In the genomic region with DNA sequence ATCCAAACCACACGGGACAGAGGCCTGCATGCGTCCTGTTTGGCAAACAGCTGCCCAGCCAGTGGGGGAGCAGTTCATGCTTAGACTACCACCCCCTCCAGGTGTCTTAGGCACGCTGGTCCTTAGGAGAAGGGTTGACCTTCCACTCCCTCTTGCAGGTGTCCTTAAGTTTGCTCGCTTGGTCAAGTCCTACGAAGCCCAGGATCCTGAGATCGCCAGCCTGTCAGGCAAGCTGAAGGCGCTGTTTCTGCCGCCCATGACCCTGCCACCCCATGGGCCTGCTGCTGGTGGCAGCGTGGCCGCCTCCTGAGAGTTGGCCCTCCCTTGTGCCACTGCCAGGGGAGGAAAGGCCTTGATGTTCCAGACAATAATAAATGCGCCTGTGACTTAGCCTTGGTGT, we compare ENCODE assay signal across 8 cellular contexts. TPM values are rescaled to one million over a fixed set of nuclear protein-coding genes. Genes with fewer than 3 reads are reported as not detected.
A peak's percentile ranks its signal among the peaks of the same experiment; 100 is the strongest.
DNase-seq lines count a peak whose midpoint lies in the region; FAIRE-seq and TF ChIP-seq lines count a peak whose summit lies in the region.
"Had no signal": no experiment of that assay in that cellular context is flagged by ENCODE, and none has a peak within 500 bp of the region (broad histone marks: within the 10 kb centered on the region; RNA-seq: fewer than 3 reads in every experiment).

No MANE protein-coding gene starts in this region.

- H3K27ac ChIP-seq in GM23248 (no peak overlapping the region), esophagus squamous epithelium (peak overlapping the region; percentile 91 to 98 (median 97))

- no peak overlapping the region for H3K4me2 ChIP-seq in GM23248 (ENCODE audit: unreplicated experiment)
- peak overlapping the region; percentile 95 for H3K4me2 ChIP-seq in skeletal muscle satellite cell (ENCODE audit: low read length)

- intact Hi-C loops in esophagus squamous epithelium (cut with DNase I) = loop anchor here (2.0 kb wide), 1 partner anchor 17 kb away; no protein-coding TSS in a partner anchor

- TF ChIP-seq POLR2A in esophagus squamous epithelium (IDR thresholded peaks at IDR 0.05) = no peak

- H3K9ac ChIP-seq in GM23248 = 0 out of 2 replicates have a peak overlapping the region, but pooled peaks have one; percentile 89
- H3K9ac ChIP-seq in skeletal muscle satellite cell (ENCODE audit: low read depth, low read length) = peak overlapping the region; percentile 81

- H4K20me1 ChIP-seq in GM23248 (ENCODE audit: insufficient read depth) = no peaks in the 10 kb centered on the region

- H3K27me3 ChIP-seq in GM23248 (replicated peaks; ENCODE audit: insufficient read depth) (no peaks in the 10 kb centered on the region), esophagus squamous epithelium (no peaks in the 10 kb centered on the region), skeletal muscle satellite cell (ENCODE audit: control insufficient read depth, insufficient read depth, low read length) (no peaks in the 10 kb centered on the region), HAP-1 (ENCODE audit: low read depth) (no peaks in the 10 kb centered on the region)

- 93 to 96% methylated on average over 11 of the region's 11 CpGs for WGBS in GM23248 (ENCODE audit: low coverage in 1 of 2, low lambda C conversion rate in 2 of 2, missing lambda C conversion rate in 2 of 2), 2 experiments
- WGBS in esophagus squamous epithelium, 2 donors = 54 to 60% methylated on average over 1 to 3 of the region's 11 CpGs

- H3K4me3 ChIP-seq in GM23248 (no peak overlapping the region; the same call in 1 of the 2 replicates), esophagus squamous epithelium (peak overlapping the region; percentile 16 to 67 (median 53)), skeletal muscle satellite cell (ENCODE audit: low read length) (no peak overlapping the region), HAP-1 (no peak overlapping the region)

- no peak for FAIRE-seq in frontal cortex (lab: Jason Lieb, UNC)

- H3K4me1 ChIP-seq in GM23248 (ENCODE audit: insufficient read depth) = peaks cover 17% of the 10 kb centered on the region
- H3K4me1 ChIP-seq in esophagus squamous epithelium = peaks cover 24 to 87% (median 36%) of the 10 kb centered on the region in 3 donors
- peaks cover 18% of the 10 kb centered on the region for H3K4me1 ChIP-seq in skeletal muscle satellite cell (ENCODE audit: control insufficient read depth, insufficient read depth, low read length)
- peaks cover 16% of the 10 kb centered on the region for H3K4me1 ChIP-seq in HAP-1

- no peaks in the 10 kb centered on the region for H3K9me2 ChIP-seq in GM23248 (ENCODE audit: insufficient read depth)

- H3K9me3 ChIP-seq in GM23248 (ENCODE audit: low read depth) (no peaks in the 10 kb centered on the region), esophagus squamous epithelium (no peaks in the 10 kb centered on the region), skeletal muscle satellite cell (replicated peaks; ENCODE audit: low read length) (no peaks in the 10 kb centered on the region), HAP-1 (no peaks in the 10 kb centered on the region)

- H3K36me3 ChIP-seq in GM23248 (ENCODE audit: low read depth) (no peaks in the 10 kb centered on the region), esophagus squamous epithelium (peaks cover 6 to 29% (median 11%) of the 10 kb centered on the region in 3 donors), skeletal muscle satellite cell (ENCODE audit: insufficient read depth, low read length) (peaks cover 16% of the 10 kb centered on the region), HAP-1 (replicated peaks) (peaks cover 11% of the 10 kb centered on the region)

- no peak overlapping the region for H2AFZ ChIP-seq in GM23248

- H3K79me2 ChIP-seq in GM23248 (ENCODE audit: insufficient read depth) = peaks cover 11% of the 10 kb centered on the region; the same call in 1 of the 2 replicates

- H3F3A ChIP-seq in GM23248 (ENCODE audit: insufficient read depth) = peaks cover 34% of the 10 kb centered on the region

- DNase-seq in GM23248 = no peak
- DNase-seq in RPMI8226 = peak; percentile 61
- no peak for DNase-seq in esophagus squamous epithelium (lab: John Stamatoyannopoulos, UW)
- DNase-seq in frontal cortex (ENCODE audit: low spot score in 2 of 2) = no peak
- DNase-seq in occipital lobe (lab: John Stamatoyannopoulos, UW) = no peak
- no peak for DNase-seq in HAP-1 (ENCODE audit: low spot score in 2 of 2)

- in situ Hi-C loops in GM23248 (cut with MboI) = loop anchor here (10.0 kb wide), 1 partner anchor 169 kb away; no protein-coding TSS in a partner anchor
- in situ Hi-C loops in HAP-1 (cut with MboI; ENCODE audit: low sequenced_read_pairs) = loop anchor here (10.0 kb wide), 1 partner anchor 169 kb away; no protein-coding TSS in a partner anchor

- no peak for TF ChIP-seq CTCF in esophagus squamous epithelium (IDR thresholded peaks at IDR 0.05)

RNA-seq across cellular contexts. Expression of a gene that starts 1.8 kb away (rescaled TPM):
- total RNA-seq in GM23248 (2014; rRNA removed; shearing (Covaris generic)) = 261 and 264 TPM in 2 replicates
- polyA plus RNA-seq in GM23248 (2016; fragmentation: Nextera tagmentation; extraction: Ambion mirVana) = 247 and 257 TPM in 2 replicates
- total RNA-seq in esophagus squamous epithelium = 100 to 1,000 TPM; 110 to 377 (median 156) TPM
- total RNA-seq in skeletal muscle satellite cell (2012; rRNA removed) = 42.4 and 42.6 TPM in 2 replicates
- total RNA-seq in frontal cortex = 322 TPM
- total RNA-seq in occipital lobe = 243 TPM

RNA-seq across cellular contexts. Expression of a gene that starts 2.0 kb away (rescaled TPM):
- not detected in 2 replicates for total RNA-seq in GM23248 (2014; rRNA removed; shearing (Covaris generic))
- not detected in 2 replicates for polyA plus RNA-seq in GM23248 (2016; fragmentation: Nextera tagmentation; extraction: Ambion mirVana)
- not detected for total RNA-seq in esophagus squamous epithelium
- total RNA-seq in skeletal muscle satellite cell (2012; rRNA removed) = not detected in 2 replicates
- not detected for total RNA-seq in frontal cortex
- not detected for total RNA-seq in occipital lobe
- total RNA-seq: lung microvascular endothelial cell had no signal

RNA-seq across cellular contexts. Expression of a gene that starts 5.5 kb away (rescaled TPM):
- not detected in 2 replicates for total RNA-seq in GM23248 (2014; rRNA removed; shearing (Covaris generic))
- polyA plus RNA-seq in GM23248 (2016; fragmentation: Nextera tagmentation; extraction: Ambion mirVana) = 0.21 and 0.35 TPM in 2 replicates
- total RNA-seq in esophagus squamous epithelium = 10 to 100 TPM; 11.0 to 29.7 (median 21.5) TPM
- not detected in 2 replicates for total RNA-seq in skeletal muscle satellite cell (2012; rRNA removed)
- 1.6 TPM for total RNA-seq in frontal cortex
- total RNA-seq in occipital lobe = 3.1 TPM

RNA-seq across cellular contexts. Expression of a gene that starts 17.9 kb away (rescaled TPM):
- total RNA-seq in GM23248 (2014; rRNA removed; shearing (Covaris generic)) = 6.5 and 8.7 TPM in 2 replicates
- polyA plus RNA-seq in GM23248 (2016; fragmentation: Nextera tagmentation; extraction: Ambion mirVana) = 13.3 and 14.7 TPM in 2 replicates
- total RNA-seq in esophagus squamous epithelium = 10 to 100 TPM; 12.2 to 28.8 (median 22.2) TPM
- 7.6 and 10.1 TPM in 2 replicates for total RNA-seq in skeletal muscle satellite cell (2012; rRNA removed)
- 11.8 TPM for total RNA-seq in frontal cortex
- 9.2 TPM for total RNA-seq in occipital lobe

RNA-seq across cellular contexts. Expression of a gene that starts 24.9 kb away (rescaled TPM):
- 212 and 221 TPM in 2 replicates for total RNA-seq in GM23248 (2014; rRNA removed; shearing (Covaris generic))
- 130 and 137 TPM in 2 replicates for polyA plus RNA-seq in GM23248 (2016; fragmentation: Nextera tagmentation; extraction: Ambion mirVana)
- total RNA-seq in esophagus squamous epithelium = 100 to 1,000 TPM; 127 to 259 (median 241) TPM
- total RNA-seq in skeletal muscle satellite cell (2012; rRNA removed) = 225 and 243 TPM in 2 replicates
- 175 TPM for total RNA-seq in frontal cortex
- 102 TPM for total RNA-seq in occipital lobe

Comparison
In these comparisons a context has a peak if more than half of its experiments do, and no peak if none do; other contexts are left out.
1. H3K4me3 ChIP-seq: peak in esophagus squamous epithelium (4 of 4); none in GM23248 (single experiment), skeletal muscle satellite cell (single experiment) and HAP-1 (single experiment).